Comparison of ENCODE assay signal across 8 cellular contexts in the genomic region with DNA sequence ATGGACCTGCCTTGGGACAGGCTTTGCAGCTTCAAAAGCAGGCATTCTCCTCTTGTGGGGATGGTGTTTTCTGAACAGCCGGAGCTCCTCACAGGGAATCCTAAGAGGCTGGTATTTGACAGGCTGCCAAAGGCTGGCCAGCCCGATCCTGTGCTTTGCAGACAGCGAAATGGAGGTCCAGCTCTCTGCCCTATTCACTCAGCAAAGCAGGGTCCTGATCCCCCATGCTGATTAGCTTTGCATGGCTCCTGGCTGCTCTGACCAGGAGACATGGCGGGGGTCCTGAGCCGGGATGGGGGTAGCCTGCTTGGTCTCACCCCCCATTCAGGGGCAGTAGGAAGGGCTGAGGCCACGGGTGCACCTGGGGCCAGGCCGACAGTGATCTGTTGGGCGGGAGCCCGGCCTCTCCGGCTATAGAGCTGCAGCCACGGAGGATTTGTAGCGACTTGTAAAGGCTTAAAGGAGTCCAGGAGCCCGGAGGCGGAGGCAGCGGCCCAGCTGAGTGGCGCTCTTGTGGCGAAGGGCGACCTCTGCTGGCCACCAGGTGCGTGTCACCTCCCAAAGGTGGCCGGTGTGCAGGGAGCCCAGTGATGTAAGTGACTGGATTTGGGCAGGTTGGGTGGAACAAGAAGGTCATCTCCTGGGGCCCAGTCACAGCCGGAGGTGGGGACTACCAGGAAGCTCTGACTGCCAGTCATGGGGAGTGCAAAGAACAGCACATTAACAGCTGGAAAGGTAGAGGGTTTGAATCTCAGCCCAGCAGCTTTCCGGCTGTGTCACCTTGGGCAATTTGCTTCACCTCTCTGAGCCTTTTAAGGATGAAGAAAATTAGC.
A peak's percentile ranks its signal among the peaks of the same experiment; 100 is the strongest.
DNase-seq lines count a peak whose midpoint lies in the region; ATAC-seq and TF ChIP-seq lines count a peak whose summit lies in the region.

No MANE protein-coding gene starts in this region.

- peaks cover 9% of the 10 kb centered on the region for H3K4me1 Mint-ChIP-seq in endothelial cell (ENCODE audit: unreplicated experiment)

- H3K36me3 ChIP-seq in BE2C: peaks cover 13% of the 10 kb centered on the region
- H3K36me3 ChIP-seq in mesodermal cell (ENCODE audit: control insufficient read depth, insufficient read depth, low read length): peaks cover 51% of the 10 kb centered on the region

- peaks cover 12% of the 10 kb centered on the region for H3K27me3 Mint-ChIP-seq in endothelial cell (ENCODE audit: unreplicated experiment)

- ATAC-seq in HG03460 (IDR thresholded peaks at IDR 0.05; ENCODE audit: unreplicated experiment): peak; percentile 61

- H3K27me3 ChIP-seq in BE2C: no peaks in the 10 kb centered on the region

- peaks cover 11% of the 10 kb centered on the region for H3K36me3 Mint-ChIP-seq in endothelial cell (ENCODE audit: low read depth, unreplicated experiment)

- WGBS in mesodermal cell (ENCODE audit: insufficient coverage in 2 of 2), 2 experiments: 22 to 24% methylated on average over 19 to 22 of the region's 22 CpGs

- peak; percentile 88 for DNase-seq in BE2C
- peak; percentile 81 for DNase-seq in GM19238 (ENCODE audit: insufficient read length, low spot score)
- peak; percentile 77 for DNase-seq in NOMO-1 treated with DMSO at 0.1 percent for 48 hours (lab: John Stamatoyannopoulos, UW; ENCODE audit: unreplicated experiment)
- peak; percentile 56 to 63 (median 58) for DNase-seq in activated CD8-positive, alpha-beta memory T cell treated with anti-CD3 and anti-CD28 coated beads for 48 hours (ENCODE audit: low read depth in 2 of 3, low spot score in 2 of 3)
- peak; percentile 87 for DNase-seq in endothelial cell (ENCODE audit: low spot score)
- peak; percentile 54 to 58 for DNase-seq in stimulated activated CD8-positive, alpha-beta memory T cell treated with anti-CD3 and anti-CD28 coated beads, Interleukin-15, amount 100 ng/mL, for 48 hours (ENCODE audit: low read depth in 2 of 2)

- no peaks in the 10 kb centered on the region for H3K9me3 ChIP-seq in BE2C
- H3K9me3 ChIP-seq in mesodermal cell (ENCODE audit: control insufficient read depth, low read length): no peaks in the 10 kb centered on the region

- no peak overlapping the region for H3K4me3 ChIP-seq in BE2C (ENCODE audit: low read depth, low read length)
- H3K4me3 ChIP-seq in mesodermal cell (ENCODE audit: extremely low read depth, insufficient read depth, low read length, poor library complexity, severe bottlenecking): no peak overlapping the region

- H3K27ac ChIP-seq in mesodermal cell (ENCODE audit: low read depth, low read length, severe bottlenecking): peak overlapping the region; percentile 68

- H3K4me1 ChIP-seq in BE2C (peaks cover 43% of the 10 kb centered on the region), mesodermal cell (ENCODE audit: control insufficient read depth, insufficient read depth, low read length, poor library complexity, severe bottlenecking) (peaks cover 25% of the 10 kb centered on the region)

- no peak overlapping the region for H3K4me3 Mint-ChIP-seq in endothelial cell (ENCODE audit: unreplicated experiment)

- no peaks in the 10 kb centered on the region for H3K9me3 Mint-ChIP-seq in endothelial cell (ENCODE audit: unreplicated experiment)

- H3K27ac Mint-ChIP-seq in endothelial cell (ENCODE audit: unreplicated experiment): no peak overlapping the region

- TF ChIP-seq CTCF in BE2C (IDR thresholded peaks at IDR 0.05; ENCODE audit: low read depth, low read length) (peak; percentile 85), endothelial cell (IDR thresholded peaks at IDR 0.05; ENCODE audit: unreplicated experiment) (peak; percentile 95)
